ENCODE assay signal across 21 cellular contexts in the genomic region with DNA sequence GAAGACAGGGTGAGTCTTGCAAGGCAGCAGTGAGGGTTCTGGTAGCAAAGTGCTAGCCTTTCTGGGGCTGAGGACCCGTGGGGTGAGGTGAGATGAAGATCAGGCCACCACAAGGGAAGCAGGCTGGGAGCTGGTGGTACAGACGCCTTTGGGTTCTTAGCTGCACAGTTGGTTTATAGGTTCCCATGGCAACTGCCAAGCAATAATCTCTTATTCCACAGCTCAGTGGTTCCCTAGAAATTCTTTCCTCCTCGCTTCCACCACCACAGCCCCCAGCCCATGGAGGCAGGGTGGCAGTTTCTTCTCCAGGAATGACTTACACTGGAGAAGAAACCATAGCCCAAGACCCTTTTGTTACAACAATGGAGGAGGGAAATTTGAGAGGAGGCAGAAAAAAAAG.
"Had no signal": no experiment of that assay in that cellular context is flagged by ENCODE, and none has a peak within 500 bp of the region (broad histone marks: within the 10 kb centered on the region; RNA-seq: fewer than 3 reads in every experiment).

No MANE protein-coding gene starts in this region.

- H3K9me3 ChIP-seq: gastrocnemius medialis, ovary had no signal

- FAIRE-seq: endometrium, islet of Langerhans, small intestine had no signal

- H3K4me3 ChIP-seq: esophagus muscularis mucosa, gastrocnemius medialis, heart right ventricle, mucosa of descending colon, ovary, stomach, thoracic aorta, transverse colon had no signal

- H3K4me1 ChIP-seq: gastrocnemius medialis, heart right ventricle, stomach, transverse colon had no signal

- ATAC-seq: gastrocnemius medialis; heart right ventricle; left lobe of liver; mucosa of descending colon; naive thymus-derived CD8-positive, alpha-beta T cell; right cardiac atrium had no signal

- H3K36me3 ChIP-seq: esophagus muscularis mucosa, gastrocnemius medialis, heart right ventricle, ovary, stomach, thoracic aorta, transverse colon had no signal

- H3K27me3 ChIP-seq: ovary had no signal

- DNase-seq: effector memory CD4-positive, alpha-beta T cell; gastrocnemius medialis; heart right ventricle; kidney glomerular epithelial cell; mammary epithelial cell; mucosa of descending colon; naive thymus-derived CD8-positive, alpha-beta T cell; ovary; right cardiac atrium; small intestine; stimulated activated CD4-positive, alpha-beta T cell treated with anti-CD3 and anti-CD28 coated beads, Interleukin-12 subunit alpha, Interleukin-12 subunit beta, amount 100 ng/mL, for 4 hours; stimulated activated naive CD4-positive, alpha-beta T cell; stomach; substantia nigra; transverse colon had no signal

- H3K27ac ChIP-seq: epithelial cell of prostate, esophagus muscularis mucosa, gastrocnemius medialis, heart right ventricle, ovary, stomach, thoracic aorta, transverse colon had no signal
